ENCODE assay signal across 1 cellular context in genomic region chr5:73384861-73385260, GRCh38.
TF ChIP-seq lines count a peak whose summit lies in the region.

No MANE protein-coding gene starts in this region.

TF ChIP-seq in HepG2, 621 proteins besides CTCF, POLR2A, EP300 and RAD21 (continued from another document):
- TF ChIP-seq ZFP1 (CRISPR knock-in tag; IDR thresholded peaks at IDR 0.05), result peak; percentile 83; the same call in 1 of the 2 replicates
